ENCODE assay signal across 10 cellular contexts in the genomic region with DNA sequence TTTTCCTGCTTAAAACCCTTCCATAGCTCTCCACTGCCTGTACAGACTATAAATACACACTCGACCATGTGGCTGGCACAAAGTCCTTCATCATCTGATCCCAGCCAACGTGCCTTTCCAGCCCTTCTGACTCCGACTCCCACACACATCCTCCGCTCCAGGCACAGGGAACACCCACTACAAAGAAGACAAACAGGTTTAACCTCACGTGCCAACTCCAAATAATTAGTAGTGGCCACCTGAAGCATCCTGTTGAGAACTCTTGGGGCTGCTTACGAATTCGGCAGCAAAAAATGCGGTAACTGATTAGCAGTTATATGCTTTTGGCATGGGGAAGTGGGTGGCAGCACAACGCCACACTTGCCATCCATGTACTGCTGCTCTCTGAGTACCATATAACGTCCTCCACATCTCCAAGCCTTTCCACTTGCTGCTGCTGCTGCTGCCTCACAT. TPM values are rescaled to one million over a fixed set of nuclear protein-coding genes. Genes with fewer than 3 reads are reported as not detected.
DNase-seq lines count a peak whose midpoint lies in the region; ATAC-seq and TF ChIP-seq lines count a peak whose summit lies in the region.
"Had no signal": no experiment of that assay in that cellular context is flagged by ENCODE, and none has a peak within 500 bp of the region (broad histone marks: within the 10 kb centered on the region; RNA-seq: fewer than 3 reads in every experiment).

No MANE protein-coding gene starts in this region.

- H3K9me3 ChIP-seq in ascending aorta (no peaks in the 10 kb centered on the region), hepatocyte (ENCODE audit: low read depth) (no peaks in the 10 kb centered on the region), skeletal muscle satellite cell (replicated peaks; ENCODE audit: low read length) (no peaks in the 10 kb centered on the region)
- H3K9me3 ChIP-seq: ovary had no signal

- H3K36me3 ChIP-seq in ascending aorta (no peaks in the 10 kb centered on the region), hepatocyte (replicated peaks; ENCODE audit: insufficient read depth, low read depth) (no peaks in the 10 kb centered on the region), skeletal muscle satellite cell (ENCODE audit: insufficient read depth, low read length) (no peaks in the 10 kb centered on the region)
- H3K36me3 ChIP-seq: ovary had no signal

- H3K27ac Mint-ChIP-seq in HFFc6, result peak overlapping the region; percentile 8; the same call in 1 of the 2 replicates
- H3K27ac Mint-ChIP-seq: stimulated activated naive CD8-positive, alpha-beta T cell treated with anti-CD3 and anti-CD28 coated beads, Interleukin-15, Interleukin-2, amounts not matched to agents 100 ng/mL and 50 ng/mL, for 24 hours had no signal

- no peaks in the 10 kb centered on the region; the same call in 1 of the 2 replicates for H3K27me3 Mint-ChIP-seq in HFFc6 (ENCODE audit: insufficient read depth)

- peak overlapping the region; percentile 22 for H3K9ac ChIP-seq in skeletal muscle satellite cell (ENCODE audit: low read depth, low read length)

- peaks cover 4% of the 10 kb centered on the region for H4K20me1 ChIP-seq in hepatocyte (ENCODE audit: insufficient read depth, poor library complexity, severe bottlenecking)

- H3K4me1 ChIP-seq in ascending aorta, result peaks cover 0 to 16% of the 10 kb centered on the region in 2 donors
- H3K4me1 ChIP-seq in hepatocyte (ENCODE audit: insufficient read depth), result no peaks in the 10 kb centered on the region
- peaks cover 26% of the 10 kb centered on the region for H3K4me1 ChIP-seq in skeletal muscle satellite cell (ENCODE audit: control insufficient read depth, insufficient read depth, low read length)

- H3K27ac ChIP-seq in ascending aorta, result peak overlapping the region; percentile 70 to 73
- H3K27ac ChIP-seq in hepatocyte, result no peak overlapping the region
- H3K27ac ChIP-seq: ovary had no signal

- no peak for ATAC-seq in HG02623 (IDR thresholded peaks at IDR 0.05; ENCODE audit: unreplicated experiment)

- no peak overlapping the region for H2AFZ ChIP-seq in hepatocyte

- intact Hi-C loops in ascending aorta (cut with DNase I), result no loop called here

- H3K9me3 Mint-ChIP-seq in HFFc6, result no peaks in the 10 kb centered on the region
- H3K9me3 Mint-ChIP-seq: stimulated activated naive CD8-positive, alpha-beta T cell treated with anti-CD3 and anti-CD28 coated beads, Interleukin-15, Interleukin-2, amounts not matched to agents 100 ng/mL and 50 ng/mL, for 24 hours had no signal

- peak overlapping the region; percentile 7 to 19 for H3K4me3 ChIP-seq in ascending aorta
- no peak overlapping the region for H3K4me3 ChIP-seq in hepatocyte
- H3K4me3 ChIP-seq in skeletal muscle satellite cell (ENCODE audit: low read length), result peak overlapping the region; percentile 27
- H3K4me3 ChIP-seq: ovary had no signal

- H3K36me3 Mint-ChIP-seq in HFFc6 (ENCODE audit: low read depth), result no peaks in the 10 kb centered on the region; the same call in none of the 2 replicates

- TF ChIP-seq CTCF in HFFc6 (IDR thresholded peaks at IDR 0.05) (no peak), ascending aorta (IDR thresholded peaks at IDR 0.05) (no peak), hepatocyte (IDR thresholded peaks at IDR 0.05; ENCODE audit: poor library complexity) (no peak)

- no peaks in the 10 kb centered on the region for H3K9me2 ChIP-seq in hepatocyte (replicated peaks; ENCODE audit: insufficient read depth)

- 74% methylated on average over 10 of the region's 10 CpGs for WGBS in hepatocyte (ENCODE audit: low lambda C conversion rate, missing lambda C conversion rate)

- H3K27me3 ChIP-seq in ascending aorta, result no peaks in the 10 kb centered on the region
- H3K27me3 ChIP-seq in hepatocyte, result no peaks in the 10 kb centered on the region
- H3K27me3 ChIP-seq in skeletal muscle satellite cell (ENCODE audit: control insufficient read depth, insufficient read depth, low read length), result no peaks in the 10 kb centered on the region
- H3K27me3 ChIP-seq: ovary had no signal

- peaks cover 48% of the 10 kb centered on the region for H3K4me1 Mint-ChIP-seq in HFFc6 (ENCODE audit: low read depth)

- H3K4me2 ChIP-seq in hepatocyte, result no peak overlapping the region
- H3K4me2 ChIP-seq in skeletal muscle satellite cell (ENCODE audit: low read length), result peak overlapping the region; percentile 66

- H3K4me3 Mint-ChIP-seq in HFFc6, result no peak overlapping the region
- H3K4me3 Mint-ChIP-seq: stimulated activated naive CD8-positive, alpha-beta T cell treated with anti-CD3 and anti-CD28 coated beads, Interleukin-15, Interleukin-2, amounts not matched to agents 100 ng/mL and 50 ng/mL, for 24 hours had no signal

- no peak for DNase-seq in HFFc6
- DNase-seq in ascending aorta (ENCODE audit: low spot score in 2 of 2), result peak; percentile 34 to 70
- DNase-seq in hepatocyte (ENCODE audit: low spot score), result peak; percentile 23
- DNase-seq in stimulated activated CD4-positive, alpha-beta T cell treated with anti-CD3 and anti-CD28 coated beads, Interleukin-2, amount 100 ng/mL, for 24 hours, result no peak
- no peak for DNase-seq in SW 1271 (lab: John Stamatoyannopoulos, UW)
- DNase-seq in SHP77 treated with DMSO at 0.1 percent for 48 hours (lab: John Stamatoyannopoulos, UW), result no peak

- H3K79me2 ChIP-seq in hepatocyte, result peaks cover 91% of the 10 kb centered on the region

RNA-seq across cellular contexts. Expression of a gene that starts 12.1 kb away (rescaled TPM):
- total RNA-seq in HFFc6 (2021; fragmentation: NEBNext Ultra II Directional; extraction: Animal tissue kit (Norgen Biotek cat#: 25700)), result 10 to 100 TPM; 22.2 to 33.7 (median 28.2) TPM
- total RNA-seq in ascending aorta (16.9 TPM), hepatocyte (18.9 and 21.0 TPM in 2 replicates)
- polyA plus RNA-seq in hepatocyte, result 11.1 and 13.1 TPM in 2 replicates
- total RNA-seq in skeletal muscle satellite cell (2012; rRNA removed), result 25.3 and 26.9 TPM in 2 replicates

RNA-seq across cellular contexts. Expression of a gene that starts 56.7 kb away (rescaled TPM):
- 1 to 10 TPM; 5.5 to 8.0 (median 7.6) TPM for total RNA-seq in HFFc6 (2021; fragmentation: NEBNext Ultra II Directional; extraction: Animal tissue kit (Norgen Biotek cat#: 25700))
- total RNA-seq in ascending aorta (10.3 TPM), hepatocyte (10.0 and 11.9 TPM in 2 replicates)
- polyA plus RNA-seq in hepatocyte, result 2.0 and 4.7 TPM in 2 replicates
- 7.6 and 8.9 TPM in 2 replicates for total RNA-seq in skeletal muscle satellite cell (2012; rRNA removed)

RNA-seq across cellular contexts. Expression of a gene that starts 57.1 kb away (rescaled TPM):
- total RNA-seq in HFFc6 (2021; fragmentation: NEBNext Ultra II Directional; extraction: Animal tissue kit (Norgen Biotek cat#: 25700)), result 10 to 100 TPM; 55.9 to 78.3 (median 70.4) TPM
- total RNA-seq in ascending aorta (52.2 TPM), hepatocyte (76.2 and 92.0 TPM in 2 replicates)
- polyA plus RNA-seq in hepatocyte, result 76.2 and 79.4 TPM in 2 replicates
- 86.9 and 89.8 TPM in 2 replicates for total RNA-seq in skeletal muscle satellite cell (2012; rRNA removed)

Comparison
In these comparisons a context has a peak if more than half of its experiments do, and no peak if none do; other contexts are left out.
1. DNase-seq: peak in ascending aorta (2 of 2) and hepatocyte (single experiment); none in HFFc6 (single experiment), stimulated activated CD4-positive, alpha-beta T cell treated with anti-CD3 and anti-CD28 coated beads, Interleukin-2, amount 100 ng/mL, for 24 hours (0 of 2), SW 1271 (0 of 2) and SHP77 treated with DMSO at 0.1 percent for 48 hours (single experiment).